1 cellular context compared by ENCODE assay signal in the genomic region with DNA sequence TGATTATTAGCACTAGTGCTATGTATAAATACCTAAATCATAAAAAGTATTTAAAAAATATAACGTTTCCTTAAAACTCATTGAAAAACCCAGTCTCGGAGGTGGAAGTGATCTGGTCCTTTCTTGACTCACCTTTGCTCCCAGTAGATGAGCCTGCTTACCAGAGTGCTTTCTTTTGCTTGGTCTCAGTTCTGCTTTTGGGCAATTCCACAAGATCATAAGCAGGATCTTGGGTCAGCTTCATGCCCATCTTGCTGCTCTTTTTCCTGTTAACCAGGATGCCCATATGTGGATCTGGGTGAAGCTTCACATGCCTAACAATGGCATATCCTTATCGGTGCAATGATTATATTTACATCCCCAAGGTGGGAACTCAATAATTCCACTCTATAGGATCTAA.
TF ChIP-seq lines count a peak whose summit lies in the region.

No MANE protein-coding gene starts in this region.

TF ChIP-seq in GM23338, 12 proteins besides CTCF, POLR2A, EP300 and RAD21 (continued from another document):
- TF ChIP-seq, protein P1, sequence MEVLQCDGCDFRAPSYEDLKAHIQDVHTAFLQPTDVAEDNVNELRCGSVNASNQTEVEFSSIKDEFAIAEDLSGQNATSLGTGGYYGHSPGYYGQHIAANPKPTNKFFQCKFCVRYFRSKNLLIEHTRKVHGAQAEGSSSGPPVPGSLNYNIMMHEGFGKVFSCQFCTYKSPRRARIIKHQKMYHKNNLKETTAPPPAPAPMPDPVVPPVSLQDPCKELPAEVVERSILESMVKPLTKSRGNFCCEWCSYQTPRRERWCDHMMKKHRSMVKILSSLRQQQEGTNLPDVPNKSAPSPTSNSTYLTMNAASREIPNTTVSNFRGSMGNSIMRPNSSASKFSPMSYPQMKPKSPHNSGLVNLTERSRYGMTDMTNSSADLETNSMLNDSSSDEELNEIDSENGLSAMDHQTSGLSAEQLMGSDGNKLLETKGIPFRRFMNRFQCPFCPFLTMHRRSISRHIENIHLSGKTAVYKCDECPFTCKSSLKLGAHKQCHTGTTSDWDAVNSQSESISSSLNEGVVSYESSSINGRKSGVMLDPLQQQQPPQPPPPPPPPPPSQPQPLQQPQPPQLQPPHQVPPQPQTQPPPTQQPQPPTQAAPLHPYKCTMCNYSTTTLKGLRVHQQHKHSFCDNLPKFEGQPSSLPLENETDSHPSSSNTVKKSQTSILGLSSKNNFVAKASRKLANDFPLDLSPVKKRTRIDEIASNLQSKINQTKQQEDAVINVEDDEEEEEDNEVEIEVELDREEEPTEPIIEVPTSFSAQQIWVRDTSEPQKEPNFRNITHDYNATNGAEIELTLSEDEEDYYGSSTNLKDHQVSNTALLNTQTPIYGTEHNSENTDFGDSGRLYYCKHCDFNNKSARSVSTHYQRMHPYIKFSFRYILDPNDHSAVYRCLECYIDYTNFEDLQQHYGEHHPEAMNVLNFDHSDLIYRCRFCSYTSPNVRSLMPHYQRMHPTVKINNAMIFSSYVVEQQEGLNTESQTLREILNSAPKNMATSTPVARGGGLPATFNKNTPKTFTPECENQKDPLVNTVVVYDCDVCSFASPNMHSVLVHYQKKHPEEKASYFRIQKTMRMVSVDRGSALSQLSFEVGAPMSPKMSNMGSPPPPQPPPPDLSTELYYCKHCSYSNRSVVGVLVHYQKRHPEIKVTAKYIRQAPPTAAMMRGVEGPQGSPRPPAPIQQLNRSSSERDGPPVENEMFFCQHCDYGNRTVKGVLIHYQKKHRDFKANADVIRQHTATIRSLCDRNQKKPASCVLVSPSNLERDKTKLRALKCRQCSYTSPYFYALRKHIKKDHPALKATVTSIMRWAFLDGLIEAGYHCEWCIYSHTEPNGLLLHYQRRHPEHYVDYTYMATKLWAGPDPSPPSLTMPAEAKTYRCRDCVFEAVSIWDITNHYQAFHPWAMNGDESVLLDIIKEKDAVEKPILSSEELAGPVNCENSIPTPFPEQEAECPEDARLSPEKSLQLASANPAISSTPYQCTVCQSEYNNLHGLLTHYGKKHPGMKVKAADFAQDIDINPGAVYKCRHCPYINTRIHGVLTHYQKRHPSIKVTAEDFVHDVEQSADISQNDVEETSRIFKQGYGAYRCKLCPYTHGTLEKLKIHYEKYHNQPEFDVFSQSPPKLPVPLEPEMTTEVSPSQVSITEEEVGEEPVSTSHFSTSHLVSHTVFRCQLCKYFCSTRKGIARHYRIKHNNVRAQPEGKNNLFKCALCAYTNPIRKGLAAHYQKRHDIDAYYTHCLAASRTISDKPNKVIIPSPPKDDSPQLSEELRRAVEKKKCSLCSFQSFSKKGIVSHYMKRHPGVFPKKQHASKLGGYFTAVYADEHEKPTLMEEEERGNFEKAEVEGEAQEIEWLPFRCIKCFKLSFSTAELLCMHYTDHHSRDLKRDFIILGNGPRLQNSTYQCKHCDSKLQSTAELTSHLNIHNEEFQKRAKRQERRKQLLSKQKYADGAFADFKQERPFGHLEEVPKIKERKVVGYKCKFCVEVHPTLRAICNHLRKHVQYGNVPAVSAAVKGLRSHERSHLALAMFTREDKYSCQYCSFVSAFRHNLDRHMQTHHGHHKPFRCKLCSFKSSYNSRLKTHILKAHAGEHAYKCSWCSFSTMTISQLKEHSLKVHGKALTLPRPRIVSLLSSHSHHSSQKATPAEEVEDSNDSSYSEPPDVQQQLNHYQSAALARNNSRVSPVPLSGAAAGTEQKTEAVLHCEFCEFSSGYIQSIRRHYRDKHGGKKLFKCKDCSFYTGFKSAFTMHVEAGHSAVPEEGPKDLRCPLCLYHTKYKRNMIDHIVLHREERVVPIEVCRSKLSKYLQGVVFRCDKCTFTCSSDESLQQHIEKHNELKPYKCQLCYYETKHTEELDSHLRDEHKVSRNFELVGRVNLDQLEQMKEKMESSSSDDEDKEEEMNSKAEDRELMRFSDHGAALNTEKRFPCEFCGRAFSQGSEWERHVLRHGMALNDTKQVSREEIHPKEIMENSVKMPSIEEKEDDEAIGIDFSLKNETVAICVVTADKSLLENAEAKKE (CRISPR knock-in tag; IDR thresholded peaks at IDR 0.05), result no peak
- no peak for TF ChIP-seq CREB1 (CRISPR knock-in tag; IDR thresholded peaks at IDR 0.05; ENCODE audit: low read depth)
- TF ChIP-seq JUNB (IDR thresholded peaks at IDR 0.05; ENCODE audit: unreplicated experiment), result no peak
- TF ChIP-seq EZH2phosphoT487 (IDR thresholded peaks at IDR 0.05; ENCODE audit: unreplicated experiment), result no peak
- no peak for TF ChIP-seq POLR2AphosphoS5 (IDR thresholded peaks at IDR 0.05; ENCODE audit: low read depth)
- TF ChIP-seq EZH2 (IDR thresholded peaks at IDR 0.05; ENCODE audit: low read depth, unreplicated experiment), result no peak
- no peak for TF ChIP-seq ZNF114 (CRISPR knock-in tag; IDR thresholded peaks at IDR 0.05)
